Comparison of ENCODE assay signal across 23 cellular contexts in the genomic region with DNA sequence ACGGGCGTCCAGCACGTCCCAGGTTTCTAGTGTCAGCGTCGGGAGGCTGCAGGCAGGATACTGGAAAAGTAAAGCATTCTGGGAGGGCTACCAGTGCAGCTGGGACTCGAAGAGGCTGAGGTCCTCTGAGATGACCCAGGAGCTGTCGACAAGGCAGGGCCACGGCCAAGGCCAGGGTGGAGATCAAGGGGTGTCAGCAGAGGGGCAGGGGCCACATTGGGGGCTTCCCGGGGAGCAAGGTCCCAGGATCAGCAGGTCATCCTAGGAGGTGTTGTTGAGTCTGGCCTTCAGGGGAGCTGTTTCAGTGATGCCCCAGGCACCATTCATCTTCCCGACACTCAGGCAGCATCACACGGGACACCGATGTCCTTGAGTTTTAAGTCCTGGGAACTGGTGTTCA.
"Had no signal": no experiment of that assay in that cellular context is flagged by ENCODE, and none has a peak within 500 bp of the region (broad histone marks: within the 10 kb centered on the region; RNA-seq: fewer than 3 reads in every experiment).

No MANE protein-coding gene starts in this region.

- H3K4me1 ChIP-seq: heart right ventricle, left ventricle myocardium inferior, parathyroid adenoma, psoas muscle, right lobe of liver, tibial nerve, upper lobe of left lung had no signal

- H3K9ac ChIP-seq: parathyroid adenoma had no signal

- FAIRE-seq: urothelium cell line had no signal

- H3K9me3 Mint-ChIP-seq: natural killer cell treated with Interleukin-12 subunit alpha and Interleukin-12 subunit beta and Interleukin-15 and Interleukin-18, amount 100 ng/mL, for 72 hours; stimulated activated naive CD8-positive, alpha-beta T cell treated with anti-CD3 and anti-CD28 coated beads, Interleukin-15, Interleukin-2, amounts not matched to agents 100 ng/mL and 50 ng/mL, for 24 hours had no signal

- H3K36me3 Mint-ChIP-seq: naive thymus-derived CD4-positive, alpha-beta T cell; natural killer cell treated with Interleukin-12 subunit alpha and Interleukin-12 subunit beta and Interleukin-15 and Interleukin-18, amount 100 ng/mL, for 72 hours; stimulated activated naive B cell treated with anti-CD40 and anti-IgM and Interleukin-4, amounts not matched to agents 10 μg/mL and 1 μg/mL and 100 μg/mL, for 72 hours had no signal

- H3K27me3 Mint-ChIP-seq: naive thymus-derived CD4-positive, alpha-beta T cell; stimulated activated naive CD8-positive, alpha-beta T cell treated with anti-CD3 and anti-CD28 coated beads, Interleukin-15, Interleukin-2, amounts not matched to agents 100 ng/mL and 50 ng/mL, for 24 hours had no signal

- H3K4me3 Mint-ChIP-seq: naive thymus-derived CD4-positive, alpha-beta T cell; natural killer cell treated with Interleukin-12 subunit alpha and Interleukin-12 subunit beta and Interleukin-15 and Interleukin-18, amount 100 ng/mL, for 72 hours; stimulated activated naive B cell treated with anti-CD40 and anti-IgM and Interleukin-4, amounts not matched to agents 10 μg/mL and 1 μg/mL and 100 μg/mL, for 72 hours; stimulated activated naive CD8-positive, alpha-beta T cell treated with anti-CD3 and anti-CD28 coated beads, Interleukin-15, Interleukin-2, amounts not matched to agents 100 ng/mL and 50 ng/mL, for 24 hours had no signal

- ATAC-seq: heart right ventricle; mucosa of descending colon; naive thymus-derived CD4-positive, alpha-beta T cell; psoas muscle; stimulated activated naive B cell treated with anti-CD40 and anti-IgM and Interleukin-4, amounts not matched to agents 10 μg/mL and 1 μg/mL and 100 μg/mL, for 72 hours had no signal

- DNase-seq: heart right ventricle; left ventricle myocardium inferior; mesendoderm; midbrain; mucosa of descending colon; naive thymus-derived CD4-positive, alpha-beta T cell; nucleus accumbens; psoas muscle; right lobe of liver; stimulated activated CD4-positive, alpha-beta T cell treated with anti-CD3 and anti-CD28 coated beads, Interleukin-12 subunit alpha, Interleukin-12 subunit beta, amount 100 ng/mL, for 4 hours; stimulated activated CD4-positive, alpha-beta T cell treated with anti-CD3 and anti-CD28 coated beads, Interleukin-15, amount 100 ng/mL, for 24 hours; stimulated activated CD4-positive, alpha-beta T cell treated with anti-CD3 and anti-CD28 coated beads, Interleukin-2, amount 100 ng/mL, for 24 hours; stimulated activated CD4-positive, alpha-beta T cell treated with anti-CD3 and anti-CD28 coated beads, Interleukin-4, amount 100 ng/mL, for 1 hour; stimulated activated naive B cell treated with anti-CD40 and anti-IgM and Interleukin-4, amounts not matched to agents 10 μg/mL and 1 μg/mL and 100 μg/mL, for 72 hours; substantia nigra; upper lobe of left lung had no signal

- H3K27ac Mint-ChIP-seq: natural killer cell treated with Interleukin-12 subunit alpha and Interleukin-12 subunit beta and Interleukin-15 and Interleukin-18, amount 100 ng/mL, for 72 hours; stimulated activated naive B cell treated with anti-CD40 and anti-IgM and Interleukin-4, amounts not matched to agents 10 μg/mL and 1 μg/mL and 100 μg/mL, for 72 hours; stimulated activated naive CD8-positive, alpha-beta T cell treated with anti-CD3 and anti-CD28 coated beads, Interleukin-15, Interleukin-2, amounts not matched to agents 100 ng/mL and 50 ng/mL, for 24 hours had no signal

- H3K4me1 Mint-ChIP-seq: stimulated activated naive B cell treated with anti-CD40 and anti-IgM and Interleukin-4, amounts not matched to agents 10 μg/mL and 1 μg/mL and 100 μg/mL, for 72 hours had no signal

- H3K27me3 ChIP-seq: hepatocyte, right lobe of liver, tibial nerve, upper lobe of left lung had no signal

- H3K27ac ChIP-seq: heart right ventricle, hepatocyte, left ventricle myocardium inferior, parathyroid adenoma, psoas muscle, right lobe of liver, tibial nerve, upper lobe of left lung had no signal

- H3K36me3 ChIP-seq: heart right ventricle, left ventricle myocardium inferior, right lobe of liver, tibial nerve, upper lobe of left lung had no signal

- H3K9me3 ChIP-seq: mucosa of descending colon, psoas muscle, right lobe of liver, tibial nerve, upper lobe of left lung had no signal

- H3K4me3 ChIP-seq: heart right ventricle, hepatocyte, left ventricle myocardium inferior, lung, mucosa of descending colon, psoas muscle, right lobe of liver, tibial nerve, upper lobe of left lung had no signal
